Comparison of ENCODE assay signal across 24 cellular contexts in genomic region chr5:1461396-1461795, GRCh38. TPM values are rescaled to one million over a fixed set of nuclear protein-coding genes. Genes with fewer than 3 reads are reported as not detected.
"Had no signal": no experiment of that assay in that cellular context is flagged by ENCODE, and none has a peak within 500 bp of the region (broad histone marks: within the 10 kb centered on the region; RNA-seq: fewer than 3 reads in every experiment).

No MANE protein-coding gene starts in this region.

- H3K27me3 Mint-ChIP-seq: memory B cell; stimulated activated naive B cell treated with anti-CD40 and anti-IgM and Interleukin-4, amounts not matched to agents 10 μg/mL and 1 μg/mL and 100 μg/mL, for 72 hours had no signal

- H3K4me3 Mint-ChIP-seq: memory B cell; nephron; stimulated activated naive B cell treated with anti-CD40 and anti-IgM and Interleukin-4, amounts not matched to agents 10 μg/mL and 1 μg/mL and 100 μg/mL, for 72 hours had no signal

- H3K27ac Mint-ChIP-seq: nephron; stimulated activated naive B cell treated with anti-CD40 and anti-IgM and Interleukin-4, amounts not matched to agents 10 μg/mL and 1 μg/mL and 100 μg/mL, for 72 hours had no signal

- DNase-seq: cortex of kidney; effector CD8-positive, alpha-beta T cell; hippocampal formation; midbrain; occipital lobe; pancreas; right lobe of liver; spleen; stimulated activated CD4-positive, alpha-beta T cell treated with anti-CD3 and anti-CD28 coated beads, Interleukin-15, amount 100 ng/mL, for 24 hours; stimulated activated CD4-positive, alpha-beta T cell treated with anti-CD3 and anti-CD28 coated beads, Interleukin-1b, Interleukin-23, amount 100 ng/mL, for 48 hours; stimulated activated CD4-positive, alpha-beta T cell treated with anti-CD3 and anti-CD28 coated beads, Interleukin-4, amount 100 ng/mL, for 24 hours; stimulated activated naive B cell treated with anti-CD40 and anti-IgM and Interleukin-4, amounts not matched to agents 10 μg/mL and 1 μg/mL and 100 μg/mL, for 72 hours; stomach; substantia nigra; transverse colon had no signal

- ATAC-seq: heart left ventricle; left lobe of liver; pancreas; right lobe of liver; stimulated activated naive B cell treated with anti-CD40 and anti-IgM and Interleukin-4, amounts not matched to agents 10 μg/mL and 1 μg/mL and 100 μg/mL, for 72 hours had no signal

- H3K4me1 Mint-ChIP-seq: nephron had no signal

RNA-seq across cellular contexts. Expression of gene SLC6A3, which starts 16.2 kb away (rescaled TPM):
- total RNA-seq: frontal cortex, glomerular endothelial cell, kidney epithelial cell, left lobe of liver, occipital lobe, pancreas, renal cortical epithelial cell, right lobe of liver, skeletal muscle tissue, stomach, transverse colon had no signal
